In the genomic region with DNA sequence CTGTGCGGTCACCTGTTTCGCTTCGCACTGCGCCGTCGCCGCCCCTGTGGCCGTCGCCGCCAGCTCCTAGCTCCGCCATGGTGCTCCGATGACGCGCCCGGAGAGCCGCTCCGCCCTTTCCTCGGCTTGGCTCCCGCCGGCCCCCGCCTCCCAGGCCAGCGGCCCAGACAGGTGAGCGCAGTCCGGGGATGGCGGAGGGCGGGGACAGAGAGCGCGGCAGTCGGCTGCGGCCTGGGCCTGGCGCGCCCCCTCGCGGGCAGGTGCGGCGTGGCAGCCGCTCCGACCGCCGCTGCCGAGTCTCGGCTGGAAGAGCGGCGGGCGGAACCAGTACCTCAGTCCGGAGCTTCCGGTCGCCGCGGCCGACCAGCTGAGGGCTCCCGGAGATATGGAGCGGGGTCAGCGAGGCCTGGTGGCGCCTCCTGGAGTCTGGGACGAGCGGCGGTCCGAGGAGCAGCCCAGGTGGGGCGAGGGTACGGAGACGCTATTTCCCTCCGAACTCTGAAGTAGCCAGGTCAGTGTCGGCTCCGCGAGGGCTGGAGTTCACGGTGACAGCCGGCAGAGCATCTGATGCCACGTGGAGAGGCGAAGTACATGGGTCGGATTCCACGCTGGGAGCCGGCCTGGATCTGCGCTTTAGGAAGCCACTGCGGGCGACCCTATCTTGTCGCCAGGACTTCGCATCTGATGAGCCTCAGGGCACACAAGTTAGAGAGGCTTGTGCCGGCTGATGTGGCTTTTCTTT, we compare ENCODE assay signal across 1 cellular context.
TF ChIP-seq lines count a peak whose summit lies in the region.

MAP7 (minus strand) TSS at position 93 of the 742 bp plus-strand sequence; CDS start at position 79, 14 bp downstream.

TF ChIP-seq in HepG2, 621 proteins besides CTCF, POLR2A, EP300 and RAD21 (continued from another document and continues in another):
- TF ChIP-seq, protein P1, sequence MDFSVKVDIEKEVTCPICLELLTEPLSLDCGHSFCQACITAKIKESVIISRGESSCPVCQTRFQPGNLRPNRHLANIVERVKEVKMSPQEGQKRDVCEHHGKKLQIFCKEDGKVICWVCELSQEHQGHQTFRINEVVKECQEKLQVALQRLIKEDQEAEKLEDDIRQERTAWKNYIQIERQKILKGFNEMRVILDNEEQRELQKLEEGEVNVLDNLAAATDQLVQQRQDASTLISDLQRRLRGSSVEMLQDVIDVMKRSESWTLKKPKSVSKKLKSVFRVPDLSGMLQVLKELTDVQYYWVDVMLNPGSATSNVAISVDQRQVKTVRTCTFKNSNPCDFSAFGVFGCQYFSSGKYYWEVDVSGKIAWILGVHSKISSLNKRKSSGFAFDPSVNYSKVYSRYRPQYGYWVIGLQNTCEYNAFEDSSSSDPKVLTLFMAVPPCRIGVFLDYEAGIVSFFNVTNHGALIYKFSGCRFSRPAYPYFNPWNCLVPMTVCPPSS (IDR thresholded peaks at IDR 0.05), result no peak
- TF ChIP-seq DNMT1 (CRISPR knock-in tag; IDR thresholded peaks at IDR 0.05) (peak; percentile 99), RBM39 (IDR thresholded peaks at IDR 0.05; ENCODE audit: low read depth, low read length, poor library complexity, severe bottlenecking) (no peak), RNF2 (conservative IDR thresholded peaks at IDR 0.05; ENCODE audit: low read depth) (no peak), ZNF550 (CRISPR knock-in tag; IDR thresholded peaks at IDR 0.05; ENCODE audit: borderline replicate concordance) (no peak), ZNF800 (CRISPR knock-in tag; IDR thresholded peaks at IDR 0.05) (no peak), ZMYM4 (CRISPR knock-in tag; IDR thresholded peaks at IDR 0.05) (0 out of 2 replicates have a peak, but pooled peaks have one; percentile 51), ZHX1 (CRISPR knock-in tag; IDR thresholded peaks at IDR 0.05; ENCODE audit: low read depth) (0 out of 2 replicates have a peak, but pooled peaks have one; percentile 56), ZNF451 (CRISPR knock-in tag; IDR thresholded peaks at IDR 0.05) (0 out of 2 replicates have a peak, but pooled peaks have one; percentile 44), SMAD1 (CRISPR knock-in tag; IDR thresholded peaks at IDR 0.05; ENCODE audit: borderline replicate concordance, low read depth) (0 out of 2 replicates have a peak, but pooled peaks have one; percentile 45), NFKB2 (CRISPR knock-in tag; IDR thresholded peaks at IDR 0.05; ENCODE audit: borderline replicate concordance) (peak; percentile 25; the same call in 1 of the 2 replicates), IRX3 (CRISPR knock-in tag; IDR thresholded peaks at IDR 0.05; ENCODE audit: borderline replicate concordance, low read depth) (no peak), SAFB2 (CRISPR knock-in tag; IDR thresholded peaks at IDR 0.05; ENCODE audit: borderline replicate concordance, low read depth) (peak; percentile 80; the same call in 1 of the 2 replicates), NFYC (CRISPR knock-in tag; IDR thresholded peaks at IDR 0.05) (no peak), ZNF740 (CRISPR knock-in tag; IDR thresholded peaks at IDR 0.05) (no peak), HNRNPLL (IDR thresholded peaks at IDR 0.05; ENCODE audit: low read depth, low read length, poor library complexity, severe bottlenecking) (peak; percentile 53), ZBTB49 (CRISPR knock-in tag; IDR thresholded peaks at IDR 0.05; ENCODE audit: borderline replicate concordance) (no peak), ZNF615 (CRISPR knock-in tag; IDR thresholded peaks at IDR 0.05; ENCODE audit: borderline replicate concordance) (no peak), KLF15 (CRISPR knock-in tag; IDR thresholded peaks at IDR 0.05; ENCODE audit: borderline replicate concordance) (no peak), CBFB (CRISPR knock-in tag; IDR thresholded peaks at IDR 0.05) (no peak), PAWR (CRISPR knock-in tag; IDR thresholded peaks at IDR 0.05; ENCODE audit: borderline replicate concordance) (no peak), NFE2L2 (IDR thresholded peaks at IDR 0.05; ENCODE audit: low read length) (no peak), NFIB (CRISPR knock-in tag; IDR thresholded peaks at IDR 0.05; ENCODE audit: borderline replicate concordance) (no peak), ZEB1 (IDR thresholded peaks at IDR 0.05; ENCODE audit: insufficient replicate concordance, low read depth) (peak; percentile 100), HNF4G (IDR thresholded peaks at IDR 0.05; ENCODE audit: borderline replicate concordance, low read depth, low read length) (no peak), HNF4G (CRISPR knock-in tag; IDR thresholded peaks at IDR 0.05; ENCODE audit: borderline replicate concordance, low read depth) (no peak), EED (CRISPR knock-in tag; IDR thresholded peaks at IDR 0.05) (0 out of 2 replicates have a peak, but pooled peaks have one; percentile 55), ZNF331 (CRISPR knock-in tag; IDR thresholded peaks at IDR 0.05) (no peak), ZBTB21 (CRISPR knock-in tag; IDR thresholded peaks at IDR 0.05) (no peak), HDAC2 (CRISPR knock-in tag; IDR thresholded peaks at IDR 0.05) (no peak), SRSF4 (IDR thresholded peaks at IDR 0.05; ENCODE audit: low read depth, low read length, poor library complexity, severe bottlenecking) (no peak), ZBED4 (CRISPR knock-in tag; IDR thresholded peaks at IDR 0.05; ENCODE audit: borderline replicate concordance) (0 out of 2 replicates have a peak, but pooled peaks have one; percentile 64)
- TF ChIP-seq, protein P2, sequence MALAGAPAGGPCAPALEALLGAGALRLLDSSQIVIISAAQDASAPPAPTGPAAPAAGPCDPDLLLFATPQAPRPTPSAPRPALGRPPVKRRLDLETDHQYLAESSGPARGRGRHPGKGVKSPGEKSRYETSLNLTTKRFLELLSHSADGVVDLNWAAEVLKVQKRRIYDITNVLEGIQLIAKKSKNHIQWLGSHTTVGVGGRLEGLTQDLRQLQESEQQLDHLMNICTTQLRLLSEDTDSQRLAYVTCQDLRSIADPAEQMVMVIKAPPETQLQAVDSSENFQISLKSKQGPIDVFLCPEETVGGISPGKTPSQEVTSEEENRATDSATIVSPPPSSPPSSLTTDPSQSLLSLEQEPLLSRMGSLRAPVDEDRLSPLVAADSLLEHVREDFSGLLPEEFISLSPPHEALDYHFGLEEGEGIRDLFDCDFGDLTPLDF (CRISPR knock-in tag; IDR thresholded peaks at IDR 0.05), result no peak; the same call in 1 of the 2 replicates
- TF ChIP-seq, protein P3, sequence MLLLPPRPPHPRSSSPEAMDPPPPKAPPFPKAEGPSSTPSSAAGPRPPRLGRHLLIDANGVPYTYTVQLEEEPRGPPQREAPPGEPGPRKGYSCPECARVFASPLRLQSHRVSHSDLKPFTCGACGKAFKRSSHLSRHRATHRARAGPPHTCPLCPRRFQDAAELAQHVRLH (CRISPR knock-in tag; IDR thresholded peaks at IDR 0.05; ENCODE audit: borderline replicate concordance, low read depth), result no peak
- TF ChIP-seq, protein P4, sequence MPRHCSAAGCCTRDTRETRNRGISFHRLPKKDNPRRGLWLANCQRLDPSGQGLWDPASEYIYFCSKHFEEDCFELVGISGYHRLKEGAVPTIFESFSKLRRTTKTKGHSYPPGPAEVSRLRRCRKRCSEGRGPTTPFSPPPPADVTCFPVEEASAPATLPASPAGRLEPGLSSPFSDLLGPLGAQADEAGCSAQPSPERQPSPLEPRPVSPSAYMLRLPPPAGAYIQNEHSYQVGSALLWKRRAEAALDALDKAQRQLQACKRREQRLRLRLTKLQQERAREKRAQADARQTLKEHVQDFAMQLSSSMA (CRISPR knock-in tag; IDR thresholded peaks at IDR 0.05), result no peak
- TF ChIP-seq, protein P5, sequence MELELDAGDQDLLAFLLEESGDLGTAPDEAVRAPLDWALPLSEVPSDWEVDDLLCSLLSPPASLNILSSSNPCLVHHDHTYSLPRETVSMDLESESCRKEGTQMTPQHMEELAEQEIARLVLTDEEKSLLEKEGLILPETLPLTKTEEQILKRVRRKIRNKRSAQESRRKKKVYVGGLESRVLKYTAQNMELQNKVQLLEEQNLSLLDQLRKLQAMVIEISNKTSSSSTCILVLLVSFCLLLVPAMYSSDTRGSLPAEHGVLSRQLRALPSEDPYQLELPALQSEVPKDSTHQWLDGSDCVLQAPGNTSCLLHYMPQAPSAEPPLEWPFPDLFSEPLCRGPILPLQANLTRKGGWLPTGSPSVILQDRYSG (CRISPR knock-in tag; IDR thresholded peaks at IDR 0.05), result no peak
- TF ChIP-seq, protein P6, sequence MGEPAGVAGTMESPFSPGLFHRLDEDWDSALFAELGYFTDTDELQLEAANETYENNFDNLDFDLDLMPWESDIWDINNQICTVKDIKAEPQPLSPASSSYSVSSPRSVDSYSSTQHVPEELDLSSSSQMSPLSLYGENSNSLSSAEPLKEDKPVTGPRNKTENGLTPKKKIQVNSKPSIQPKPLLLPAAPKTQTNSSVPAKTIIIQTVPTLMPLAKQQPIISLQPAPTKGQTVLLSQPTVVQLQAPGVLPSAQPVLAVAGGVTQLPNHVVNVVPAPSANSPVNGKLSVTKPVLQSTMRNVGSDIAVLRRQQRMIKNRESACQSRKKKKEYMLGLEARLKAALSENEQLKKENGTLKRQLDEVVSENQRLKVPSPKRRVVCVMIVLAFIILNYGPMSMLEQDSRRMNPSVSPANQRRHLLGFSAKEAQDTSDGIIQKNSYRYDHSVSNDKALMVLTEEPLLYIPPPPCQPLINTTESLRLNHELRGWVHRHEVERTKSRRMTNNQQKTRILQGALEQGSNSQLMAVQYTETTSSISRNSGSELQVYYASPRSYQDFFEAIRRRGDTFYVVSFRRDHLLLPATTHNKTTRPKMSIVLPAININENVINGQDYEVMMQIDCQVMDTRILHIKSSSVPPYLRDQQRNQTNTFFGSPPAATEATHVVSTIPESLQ (CRISPR knock-in tag; conservative IDR thresholded peaks at IDR 0.05), result no peak
